In the genomic region with DNA sequence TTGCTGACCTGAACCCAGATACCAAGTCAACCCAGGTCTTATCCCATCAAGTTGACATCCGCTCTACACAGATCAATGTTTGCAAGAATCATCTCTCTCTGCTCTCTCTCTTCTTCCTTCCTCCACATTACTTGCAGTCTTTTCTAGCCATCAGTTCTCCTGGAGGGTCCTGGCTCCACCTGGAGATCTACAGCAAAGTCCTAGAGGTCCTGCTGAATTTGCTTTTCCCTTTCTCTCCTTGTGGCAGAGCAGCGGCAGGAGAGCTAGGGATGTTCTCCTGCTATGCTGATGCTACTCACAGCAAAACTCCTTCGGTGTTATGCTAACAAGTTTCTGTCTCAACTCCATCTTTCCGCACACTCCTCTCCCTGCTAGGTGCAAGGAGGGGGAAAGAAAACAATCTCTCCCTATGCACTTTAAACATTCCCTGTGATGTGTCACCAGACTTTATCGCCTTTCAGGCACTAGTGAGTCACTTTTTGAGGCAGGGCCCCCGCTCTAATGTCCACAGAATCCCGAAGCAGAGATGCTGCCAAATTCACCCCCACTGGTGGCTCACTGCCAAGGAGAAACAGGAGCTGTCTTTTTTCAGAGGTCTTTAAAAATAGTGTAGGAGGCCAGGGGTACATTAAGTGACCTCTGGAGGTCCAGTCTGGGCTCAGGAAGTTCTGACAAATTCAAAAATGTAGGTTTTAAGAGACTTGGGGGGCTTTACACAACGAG, we compare ENCODE assay signal across 10 cellular contexts.
DNase-seq lines count a peak whose midpoint lies in the region; ATAC-seq and TF ChIP-seq lines count a peak whose summit lies in the region.
"Had no signal": no experiment of that assay in that cellular context is flagged by ENCODE, and none has a peak within 500 bp of the region (broad histone marks: within the 10 kb centered on the region; RNA-seq: fewer than 3 reads in every experiment).

No MANE protein-coding gene starts in this region.

- H3K27ac ChIP-seq in hepatocyte (peak overlapping the region; percentile 96), stomach smooth muscle (ENCODE audit: low read length) (peak overlapping the region; percentile 74)
- H3K27ac ChIP-seq: neutrophil had no signal

- H3K79me2 ChIP-seq in hepatocyte: peaks cover 6% of the 10 kb centered on the region

- CTCF ChIA-PET in HEK293T (lab: Yijun Ruan, JAX): interaction anchor here (1.0 to 1.2 kb wide), 2 partner anchors 21 to 63 kb away, joined by 3 to 5 read pairs; no protein-coding TSS in a partner anchor

- no peaks in the 10 kb centered on the region for H3K9me2 ChIP-seq in hepatocyte (replicated peaks; ENCODE audit: insufficient read depth)

- no peak overlapping the region for H3K4me3 Mint-ChIP-seq in natural killer cell treated with Interleukin-12 subunit alpha and Interleukin-12 subunit beta and Interleukin-15 and Interleukin-18, amount 100 ng/mL, for 72 hours

- peak; percentile 21 for DNase-seq in HEK293T (ENCODE audit: extremely low spot score)
- DNase-seq in astrocyte of the hippocampus (ENCODE audit: low read depth, low spot score): peak; percentile 89
- peak; percentile 75 for DNase-seq in hepatocyte (ENCODE audit: low spot score)
- DNase-seq in natural killer cell treated with Interleukin-12 subunit alpha and Interleukin-12 subunit beta and Interleukin-15 and Interleukin-18, amount 100 ng/mL, for 72 hours (ENCODE audit: low spot score): no peak
- no peak for DNase-seq in ureter (ENCODE audit: low spot score)
- DNase-seq: activated naive CD4-positive, alpha-beta T cell had no signal

- no peak overlapping the region for H3K9ac ChIP-seq in stomach smooth muscle (ENCODE audit: low read length in 2 of 2)

- H3K27ac Mint-ChIP-seq in natural killer cell treated with Interleukin-12 subunit alpha and Interleukin-12 subunit beta and Interleukin-15 and Interleukin-18, amount 100 ng/mL, for 72 hours: no peak overlapping the region

- H3K27me3 ChIP-seq in hepatocyte (no peaks in the 10 kb centered on the region), stomach smooth muscle (ENCODE audit: control insufficient read depth in 1 of 2, insufficient read depth in 2 of 2, low read length in 2 of 2) (no peaks in the 10 kb centered on the region)

- WGBS in hepatocyte (ENCODE audit: low lambda C conversion rate, missing lambda C conversion rate): 49% methylated on average over 8 of the region's 8 CpGs

- ATAC-seq in natural killer cell treated with Interleukin-12 subunit alpha and Interleukin-12 subunit beta and Interleukin-15 and Interleukin-18, amount 100 ng/mL, for 72 hours: no peak
- ATAC-seq in HG03025 (IDR thresholded peaks at IDR 0.05; ENCODE audit: low FRiP score, unreplicated experiment) (no peak), HG02759 (IDR thresholded peaks at IDR 0.05; ENCODE audit: unreplicated experiment) (no peak)

- H3K4me2 ChIP-seq in hepatocyte: peak overlapping the region; percentile 13

- H3K4me3 ChIP-seq in hepatocyte (no peak overlapping the region), stomach smooth muscle (ENCODE audit: low read length in 2 of 2) (peak overlapping the region in 1 of 2 donors; percentile 17)

- no peaks in the 10 kb centered on the region for H3K9me3 ChIP-seq in hepatocyte (ENCODE audit: low read depth)
- H3K9me3 ChIP-seq in stomach smooth muscle (ENCODE audit: control insufficient read depth in 2 of 2, low read length in 2 of 2): no peaks in the 10 kb centered on the region
- H3K9me3 ChIP-seq: neutrophil had no signal

- peaks cover 47% of the 10 kb centered on the region for H3K4me1 ChIP-seq in hepatocyte (ENCODE audit: insufficient read depth)
- H3K4me1 ChIP-seq in stomach smooth muscle (ENCODE audit: control insufficient read depth, insufficient read depth, low read length): peaks cover 26% of the 10 kb centered on the region

- POLR2A ChIA-PET in HEK293T (lab: Yijun Ruan, JAX): interaction anchor here (1.1 kb wide), 1 partner anchor 109 kb away, joined by 3 read pairs; a partner anchor contains a TSS

- H3K36me3 ChIP-seq in hepatocyte (replicated peaks; ENCODE audit: insufficient read depth, low read depth) (no peaks in the 10 kb centered on the region), stomach smooth muscle (ENCODE audit: control insufficient read depth in 2 of 2, insufficient read depth in 2 of 2, low read length in 2 of 2) (no peaks in the 10 kb centered on the region)
- H3K36me3 ChIP-seq: neutrophil had no signal

- H3K27me3 Mint-ChIP-seq in natural killer cell treated with Interleukin-12 subunit alpha and Interleukin-12 subunit beta and Interleukin-15 and Interleukin-18, amount 100 ng/mL, for 72 hours: peaks cover 25 to 44% of the 10 kb centered on the region in 2 donors

- H2AFZ ChIP-seq in hepatocyte: no peak overlapping the region

- H3K36me3 Mint-ChIP-seq in natural killer cell treated with Interleukin-12 subunit alpha and Interleukin-12 subunit beta and Interleukin-15 and Interleukin-18, amount 100 ng/mL, for 72 hours: no peaks in the 10 kb centered on the region

- H4K20me1 ChIP-seq in hepatocyte (ENCODE audit: insufficient read depth, poor library complexity, severe bottlenecking): no peaks in the 10 kb centered on the region

- no peaks in the 10 kb centered on the region for H3K9me3 Mint-ChIP-seq in natural killer cell treated with Interleukin-12 subunit alpha and Interleukin-12 subunit beta and Interleukin-15 and Interleukin-18, amount 100 ng/mL, for 72 hours

- peaks cover 0 to 6% of the 10 kb centered on the region in 2 donors for H3K4me1 Mint-ChIP-seq in natural killer cell treated with Interleukin-12 subunit alpha and Interleukin-12 subunit beta and Interleukin-15 and Interleukin-18, amount 100 ng/mL, for 72 hours (ENCODE audit: low read depth in 2 of 2)

- no peak for TF ChIP-seq CTCF in hepatocyte (IDR thresholded peaks at IDR 0.05; ENCODE audit: poor library complexity)

TF ChIP-seq in HEK293T, 16 proteins besides CTCF, POLR2A, EP300 and RAD21:
- TF ChIP-seq PKNOX1 (IDR thresholded peaks at IDR 0.05) (no peak), SUZ12 (IDR thresholded peaks at IDR 0.05) (no peak), FOXM1 (IDR thresholded peaks at IDR 0.05; ENCODE audit: borderline replicate concordance) (no peak), CTBP1 (IDR thresholded peaks at IDR 0.05; ENCODE audit: borderline replicate concordance) (no peak), L3MBTL2 (conservative IDR thresholded peaks at IDR 0.05) (no peak), BHLHE40 (IDR thresholded peaks at IDR 0.05; ENCODE audit: borderline replicate concordance) (no peak), FOXK2 (IDR thresholded peaks at IDR 0.05) (no peak), NFRKB (IDR thresholded peaks at IDR 0.05) (no peak), HDGF (IDR thresholded peaks at IDR 0.05; ENCODE audit: borderline replicate concordance) (no peak), FOXA1 (IDR thresholded peaks at IDR 0.05) (no peak), ZNF384 (IDR thresholded peaks at IDR 0.05) (no peak), LEF1 (IDR thresholded peaks at IDR 0.05; ENCODE audit: borderline replicate concordance) (no peak), ELF4 (IDR thresholded peaks at IDR 0.05) (no peak), TARDBP (IDR thresholded peaks at IDR 0.05) (no peak), ARNT (IDR thresholded peaks at IDR 0.05) (no peak), SP1 (IDR thresholded peaks at IDR 0.05) (no peak)

Comparison
In these comparisons a context has a peak if more than half of its experiments do, and no peak if none do; other contexts are left out.
1. DNase-seq: peak in HEK293T (single experiment), astrocyte of the hippocampus (single experiment) and hepatocyte (single experiment); none in natural killer cell treated with Interleukin-12 subunit alpha and Interleukin-12 subunit beta and Interleukin-15 and Interleukin-18, amount 100 ng/mL, for 72 hours (single experiment) and ureter (single experiment).